1 cellular context compared by ENCODE assay signal in genomic region chr3:185084883-185085282, GRCh38.
TF ChIP-seq lines count a peak whose summit lies in the region.

No MANE protein-coding gene starts in this region.

TF ChIP-seq in GM23338, 12 proteins besides CTCF, POLR2A, EP300 and RAD21 (continued from another document):
- no peak for TF ChIP-seq REST (IDR thresholded peaks at IDR 0.05; ENCODE audit: unreplicated experiment)
- TF ChIP-seq, protein P1, sequence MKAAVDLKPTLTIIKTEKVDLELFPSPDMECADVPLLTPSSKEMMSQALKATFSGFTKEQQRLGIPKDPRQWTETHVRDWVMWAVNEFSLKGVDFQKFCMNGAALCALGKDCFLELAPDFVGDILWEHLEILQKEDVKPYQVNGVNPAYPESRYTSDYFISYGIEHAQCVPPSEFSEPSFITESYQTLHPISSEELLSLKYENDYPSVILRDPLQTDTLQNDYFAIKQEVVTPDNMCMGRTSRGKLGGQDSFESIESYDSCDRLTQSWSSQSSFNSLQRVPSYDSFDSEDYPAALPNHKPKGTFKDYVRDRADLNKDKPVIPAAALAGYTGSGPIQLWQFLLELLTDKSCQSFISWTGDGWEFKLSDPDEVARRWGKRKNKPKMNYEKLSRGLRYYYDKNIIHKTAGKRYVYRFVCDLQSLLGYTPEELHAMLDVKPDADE (IDR thresholded peaks at IDR 0.05): no peak
